ENCODE assay signal across 9 cellular contexts in genomic region chr11:1870721-1871466, GRCh38.
A peak's percentile ranks its signal among the peaks of the same experiment; 100 is the strongest.
DNase-seq lines count a peak whose midpoint lies in the region; TF ChIP-seq lines count a peak whose summit lies in the region.
"Had no signal": no experiment of that assay in that cellular context is flagged by ENCODE, and none has a peak within 500 bp of the region (broad histone marks: within the 10 kb centered on the region; RNA-seq: fewer than 3 reads in every experiment).

No MANE protein-coding gene starts in this region.

- H3K27me3 ChIP-seq in subcutaneous abdominal adipose tissue (ENCODE audit: control insufficient read depth in 5 of 5, insufficient read depth in 4 of 5, low read length in 5 of 5), result peaks cover 15 to 54% (median 37%) of the 10 kb centered on the region in 5 donors
- peaks cover 5% of the 10 kb centered on the region for H3K27me3 ChIP-seq in brain microvascular endothelial cell (replicated peaks)

- in situ Hi-C loops in brain microvascular endothelial cell (cut with HindIII; ENCODE audit: low pct_ligation_motif_present, low sequenced_read_pairs), result no loop called here

- peaks cover 12% of the 10 kb centered on the region for H3K36me3 Mint-ChIP-seq in activated naive CD4-positive, alpha-beta T cell treated with anti-CD3 and anti-CD28 coated beads, Interleukin-2, amount 10 ng/mL, durations not matched to agents 7 days and 5 days

- H3K4me1 ChIP-seq in subcutaneous abdominal adipose tissue (ENCODE audit: control insufficient read depth in 5 of 5, insufficient read depth in 5 of 5, low read length in 5 of 5), result peaks cover 0 to 65% (median 33%) of the 10 kb centered on the region in 5 donors

- H3K36me3 ChIP-seq in subcutaneous abdominal adipose tissue (ENCODE audit: control insufficient read depth in 5 of 5, insufficient read depth in 5 of 5, low read length in 5 of 5), result no peaks in the 10 kb centered on the region
- H3K36me3 ChIP-seq in brain microvascular endothelial cell (replicated peaks), result no peaks in the 10 kb centered on the region

- peak overlapping the region; percentile 77 for H3K27ac Mint-ChIP-seq in activated naive CD4-positive, alpha-beta T cell treated with anti-CD3 and anti-CD28 coated beads, Interleukin-2, amount 10 ng/mL, durations not matched to agents 7 days and 5 days

- no peak for TF ChIP-seq CTCF in brain microvascular endothelial cell (IDR thresholded peaks at IDR 0.05; ENCODE audit: low read depth, low read length, missing control alignments)

- no peaks in the 10 kb centered on the region for H3K9me3 ChIP-seq in subcutaneous abdominal adipose tissue (ENCODE audit: control insufficient read depth in 5 of 5, low read length in 5 of 5)

- H3K9me3 Mint-ChIP-seq in activated naive CD4-positive, alpha-beta T cell treated with anti-CD3 and anti-CD28 coated beads, Interleukin-2, amount 10 ng/mL, durations not matched to agents 7 days and 5 days, result no peaks in the 10 kb centered on the region

- CTCF ChIA-PET in activated naive CD4-positive, alpha-beta T cell treated with anti-CD3 and anti-CD28 coated beads, Interleukin-2, amount 10 ng/mL, durations not matched to agents 7 days and 5 days (lab: Charles Lee), result interaction anchor here (2.4 kb wide), 1 partner anchor 12 kb away, joined by 9 read pairs; no protein-coding TSS in a partner anchor

- H3K27ac ChIP-seq in subcutaneous abdominal adipose tissue (ENCODE audit: low read depth, low read length) (no peak overlapping the region), brain microvascular endothelial cell (no peak overlapping the region)

- peak; percentile 39 for DNase-seq in DMS53 (lab: John Stamatoyannopoulos, UW)
- no peak for DNase-seq in DMS53 treated with DMSO at 0.1 percent for 48 hours (lab: John Stamatoyannopoulos, UW; ENCODE audit: unreplicated experiment)
- peak; percentile 62 for DNase-seq in activated naive CD4-positive, alpha-beta T cell treated with anti-CD3 and anti-CD28 coated beads, Interleukin-2, amount 10 ng/mL, durations not matched to agents 7 days and 5 days
- peak; percentile 54 for DNase-seq in left kidney (ENCODE audit: low read depth, low spot score)
- DNase-seq in brain microvascular endothelial cell, result no peak
- no peak for DNase-seq in T1000 (lab: John Stamatoyannopoulos, UW)
- DNase-seq in NCI-H82 (lab: John Stamatoyannopoulos, UW), result no peak
- DNase-seq: 8988T had no signal

- H3K4me3 Mint-ChIP-seq in activated naive CD4-positive, alpha-beta T cell treated with anti-CD3 and anti-CD28 coated beads, Interleukin-2, amount 10 ng/mL, durations not matched to agents 7 days and 5 days, result peak overlapping the region; percentile 18

- peak overlapping the region in 2 of 5 donors; percentile 13 to 58 for H3K9ac ChIP-seq in subcutaneous abdominal adipose tissue (ENCODE audit: low read length in 5 of 5)

- H3K4me1 Mint-ChIP-seq in activated naive CD4-positive, alpha-beta T cell treated with anti-CD3 and anti-CD28 coated beads, Interleukin-2, amount 10 ng/mL, durations not matched to agents 7 days and 5 days, result peaks cover 43% of the 10 kb centered on the region

- H3K27me3 Mint-ChIP-seq in activated naive CD4-positive, alpha-beta T cell treated with anti-CD3 and anti-CD28 coated beads, Interleukin-2, amount 10 ng/mL, durations not matched to agents 7 days and 5 days, result no peaks in the 10 kb centered on the region

- peak overlapping the region; percentile 54 to 72 (median 65) for H3K4me3 ChIP-seq in subcutaneous abdominal adipose tissue (ENCODE audit: low read depth in 1 of 5, low read length in 5 of 5)
- no peak overlapping the region for H3K4me3 ChIP-seq in brain microvascular endothelial cell (ENCODE audit: low read depth, low read length)

Comparison
In these comparisons a context has a peak if more than half of its experiments do, and no peak if none do; other contexts are left out.
1. DNase-seq: peak in DMS53 (single experiment), activated naive CD4-positive, alpha-beta T cell treated with anti-CD3 and anti-CD28 coated beads, Interleukin-2, amount 10 ng/mL, durations not matched to agents 7 days and 5 days (single experiment) and left kidney (single experiment); none in DMS53 treated with DMSO at 0.1 percent for 48 hours (single experiment), brain microvascular endothelial cell (single experiment), T1000 (single experiment) and NCI-H82 (single experiment).